In the genomic region with DNA sequence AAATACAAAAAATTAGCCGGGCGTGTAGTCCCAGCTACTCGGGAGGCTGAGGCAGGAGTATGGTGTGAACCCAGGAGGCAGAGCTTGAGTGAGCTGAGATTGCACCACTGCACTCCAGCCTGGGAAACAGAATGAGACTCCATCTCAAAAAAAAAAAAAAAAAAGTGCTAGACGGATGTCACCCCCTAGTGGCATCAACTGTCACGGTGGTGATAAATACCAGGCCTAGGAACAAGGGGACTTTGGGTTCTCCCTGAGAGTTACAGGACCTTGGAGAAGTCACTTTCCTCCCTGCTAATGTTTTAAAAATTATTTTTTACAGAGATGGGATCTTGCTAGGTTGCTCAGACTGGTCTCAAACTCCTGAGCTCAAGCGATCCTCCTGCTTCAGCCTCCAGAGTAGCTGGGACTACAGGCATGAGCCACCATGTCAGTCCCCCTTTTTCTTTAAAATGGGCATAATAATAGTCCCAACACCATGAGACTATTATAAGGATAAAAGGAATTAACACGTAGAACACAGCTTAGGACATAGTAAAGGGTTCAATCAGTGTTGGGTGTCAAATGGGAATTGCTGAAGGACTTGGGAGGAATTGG, we compare ENCODE assay signal across 2 cellular contexts.
TF ChIP-seq lines count a peak whose summit lies in the region.

No MANE protein-coding gene starts in this region.

TF ChIP-seq in GM12878, 131 proteins besides CTCF, POLR2A, EP300 and RAD21:
- TF ChIP-seq, protein P1, sequence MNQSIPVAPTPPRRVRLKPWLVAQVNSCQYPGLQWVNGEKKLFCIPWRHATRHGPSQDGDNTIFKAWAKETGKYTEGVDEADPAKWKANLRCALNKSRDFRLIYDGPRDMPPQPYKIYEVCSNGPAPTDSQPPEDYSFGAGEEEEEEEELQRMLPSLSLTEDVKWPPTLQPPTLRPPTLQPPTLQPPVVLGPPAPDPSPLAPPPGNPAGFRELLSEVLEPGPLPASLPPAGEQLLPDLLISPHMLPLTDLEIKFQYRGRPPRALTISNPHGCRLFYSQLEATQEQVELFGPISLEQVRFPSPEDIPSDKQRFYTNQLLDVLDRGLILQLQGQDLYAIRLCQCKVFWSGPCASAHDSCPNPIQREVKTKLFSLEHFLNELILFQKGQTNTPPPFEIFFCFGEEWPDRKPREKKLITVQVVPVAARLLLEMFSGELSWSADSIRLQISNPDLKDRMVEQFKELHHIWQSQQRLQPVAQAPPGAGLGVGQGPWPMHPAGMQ (IDR thresholded peaks at IDR 0.05; ENCODE audit: borderline replicate concordance) = no peak
- TF ChIP-seq ZSCAN29 (IDR thresholded peaks at IDR 0.05) (no peak), ZNF384 (IDR thresholded peaks at IDR 0.05; ENCODE audit: borderline replicate concordance, low read depth, low read length) (peak; percentile 67), SUPT20H (IDR thresholded peaks at IDR 0.05; ENCODE audit: borderline replicate concordance, control insufficient read depth, low read depth, low read length) (no peak), PKNOX1 (IDR thresholded peaks at IDR 0.05) (peak; percentile 45; the same call in 1 of the 2 replicates), YBX1 (IDR thresholded peaks at IDR 0.05) (no peak), KLF5 (IDR thresholded peaks at IDR 0.05; ENCODE audit: partially characterized antibody) (no peak)
- TF ChIP-seq, protein P2, sequence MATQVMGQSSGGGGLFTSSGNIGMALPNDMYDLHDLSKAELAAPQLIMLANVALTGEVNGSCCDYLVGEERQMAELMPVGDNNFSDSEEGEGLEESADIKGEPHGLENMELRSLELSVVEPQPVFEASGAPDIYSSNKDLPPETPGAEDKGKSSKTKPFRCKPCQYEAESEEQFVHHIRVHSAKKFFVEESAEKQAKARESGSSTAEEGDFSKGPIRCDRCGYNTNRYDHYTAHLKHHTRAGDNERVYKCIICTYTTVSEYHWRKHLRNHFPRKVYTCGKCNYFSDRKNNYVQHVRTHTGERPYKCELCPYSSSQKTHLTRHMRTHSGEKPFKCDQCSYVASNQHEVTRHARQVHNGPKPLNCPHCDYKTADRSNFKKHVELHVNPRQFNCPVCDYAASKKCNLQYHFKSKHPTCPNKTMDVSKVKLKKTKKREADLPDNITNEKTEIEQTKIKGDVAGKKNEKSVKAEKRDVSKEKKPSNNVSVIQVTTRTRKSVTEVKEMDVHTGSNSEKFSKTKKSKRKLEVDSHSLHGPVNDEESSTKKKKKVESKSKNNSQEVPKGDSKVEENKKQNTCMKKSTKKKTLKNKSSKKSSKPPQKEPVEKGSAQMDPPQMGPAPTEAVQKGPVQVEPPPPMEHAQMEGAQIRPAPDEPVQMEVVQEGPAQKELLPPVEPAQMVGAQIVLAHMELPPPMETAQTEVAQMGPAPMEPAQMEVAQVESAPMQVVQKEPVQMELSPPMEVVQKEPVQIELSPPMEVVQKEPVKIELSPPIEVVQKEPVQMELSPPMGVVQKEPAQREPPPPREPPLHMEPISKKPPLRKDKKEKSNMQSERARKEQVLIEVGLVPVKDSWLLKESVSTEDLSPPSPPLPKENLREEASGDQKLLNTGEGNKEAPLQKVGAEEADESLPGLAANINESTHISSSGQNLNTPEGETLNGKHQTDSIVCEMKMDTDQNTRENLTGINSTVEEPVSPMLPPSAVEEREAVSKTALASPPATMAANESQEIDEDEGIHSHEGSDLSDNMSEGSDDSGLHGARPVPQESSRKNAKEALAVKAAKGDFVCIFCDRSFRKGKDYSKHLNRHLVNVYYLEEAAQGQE (IDR thresholded peaks at IDR 0.05; ENCODE audit: low read depth, low read length) = no peak

TF ChIP-seq in GM12891, 5 proteins besides CTCF, POLR2A, EP300 and RAD21:
- no peak for TF ChIP-seq POLR2AphosphoS5 (IDR thresholded peaks at IDR 0.05; ENCODE audit: low read depth, low read length)
- no peak for TF ChIP-seq PAX5 (IDR thresholded peaks at IDR 0.05; ENCODE audit: insufficient read depth, low read length, severe bottlenecking)
- TF ChIP-seq POU2F2 (IDR thresholded peaks at IDR 0.05; ENCODE audit: low read depth, low read length) = no peak
- TF ChIP-seq TAF1 (IDR thresholded peaks at IDR 0.05; ENCODE audit: low read depth, low read length) = no peak
